Comparison of ENCODE assay signal across 10 cellular contexts in genomic region chr10:26890956-26891355, GRCh38. TPM values are rescaled to one million over a fixed set of nuclear protein-coding genes. Genes with fewer than 3 reads are reported as not detected.
DNase-seq lines count a peak whose midpoint lies in the region; ATAC-seq and TF ChIP-seq lines count a peak whose summit lies in the region.
"Had no signal": no experiment of that assay in that cellular context is flagged by ENCODE, and none has a peak within 500 bp of the region (broad histone marks: within the 10 kb centered on the region; RNA-seq: fewer than 3 reads in every experiment).

No MANE protein-coding gene starts in this region.

- no peak overlapping the region for H2BK15ac ChIP-seq in mesendoderm (replicated peaks; ENCODE audit: low read depth)

- no peak overlapping the region for H2BK120ac ChIP-seq in mesendoderm (ENCODE audit: low read depth, low read length)

- H3K9me3 ChIP-seq in Loucy (ENCODE audit: insufficient read depth, low read depth, low read length) = no peaks in the 10 kb centered on the region
- no peaks in the 10 kb centered on the region for H3K9me3 ChIP-seq in transverse colon
- H3K9me3 ChIP-seq in ascending aorta = no peaks in the 10 kb centered on the region
- H3K9me3 ChIP-seq: thoracic aorta had no signal

- TF ChIP-seq CTCF in Loucy (conservative IDR thresholded peaks at IDR 0.05; ENCODE audit: low read length) (peak; percentile 92), transverse colon (IDR thresholded peaks at IDR 0.05) (peak; percentile 28 to 49 (median 37)), ascending aorta (IDR thresholded peaks at IDR 0.05) (no peak)

- POLR2A ChIA-PET in T-cell (lab: Charles Lee) = no interaction called here

- H3F3A ChIP-seq in Loucy (ENCODE audit: low read depth) = no peaks in the 10 kb centered on the region

- ATAC-seq in T-cell (replicated peaks in 1 of 4) = no peak

- H3K4me3 ChIP-seq in Loucy (ENCODE audit: low read length, poor library complexity, severe bottlenecking) = no peak overlapping the region
- H3K4me3 ChIP-seq in mesendoderm (ENCODE audit: low read length) = no peak overlapping the region
- H3K4me3 ChIP-seq in transverse colon = no peak overlapping the region
- H3K4me3 ChIP-seq in ascending aorta = no peak overlapping the region
- H3K4me3 ChIP-seq: thoracic aorta had no signal

- peaks cover 0 to 3% (median 2%) of the 10 kb centered on the region in 3 donors for H3K9me3 Mint-ChIP-seq in T-cell
- H3K9me3 Mint-ChIP-seq: activated naive CD4-positive, alpha-beta T cell treated with anti-CD3 and anti-CD28 coated beads, Interleukin-2, amount 50 U/mL, for 24 hours had no signal

- intact Hi-C loops in transverse colon (cut with DNase I; ENCODE audit: low total_unique reads) (no loop called here), ascending aorta (cut with DNase I) (no loop called here)

- H2BK5ac ChIP-seq in mesendoderm (ENCODE audit: low read length) = no peak overlapping the region

- no peak for TF ChIP-seq EP300 in transverse colon (IDR thresholded peaks at IDR 0.05; ENCODE audit: low read depth)

- H3K4me2 ChIP-seq in Loucy (ENCODE audit: low read depth, low read length, poor library complexity, severe bottlenecking) (no peak overlapping the region), mesendoderm (ENCODE audit: low read length) (no peak overlapping the region)

- no peak overlapping the region for H3K56ac ChIP-seq in mesendoderm (ENCODE audit: low read length)

- no peaks in the 10 kb centered on the region for H3K79me1 ChIP-seq in mesendoderm (ENCODE audit: low read length)

- H2AK5ac ChIP-seq in mesendoderm (ENCODE audit: low read length) = no peak overlapping the region

- no peaks in the 10 kb centered on the region for H3K36me3 ChIP-seq in Loucy (ENCODE audit: insufficient read depth, low read length)
- H3K36me3 ChIP-seq in mesendoderm (ENCODE audit: control insufficient read depth, insufficient read depth, low read length) = no peaks in the 10 kb centered on the region
- H3K36me3 ChIP-seq in transverse colon = no peaks in the 10 kb centered on the region
- H3K36me3 ChIP-seq in ascending aorta = no peaks in the 10 kb centered on the region
- H3K36me3 ChIP-seq: thoracic aorta had no signal

- H3K36me3 Mint-ChIP-seq in T-cell = no peaks in the 10 kb centered on the region

- H3K9me2 ChIP-seq in Loucy (replicated peaks; ENCODE audit: low read depth, low read length) = no peaks in the 10 kb centered on the region

- in situ Hi-C loops in transverse colon (cut with MboI; ENCODE audit: low pct_ligation_motif_present in 1 of 4, low pct_unique_long_range_greater_than_20kb in 1 of 4, low sequenced_read_pairs in 3 of 4) = loop anchor here (5.0 to 25.0 kb wide), 2 partner anchors 466 to 554 kb away; no protein-coding TSS in a partner anchor

- H3K4ac ChIP-seq in mesendoderm (ENCODE audit: low read depth, low read length) = no peak overlapping the region

- WGBS in mesendoderm (ENCODE audit: extremely low coverage, insufficient coverage, low lambda C conversion rate) = no CpG with 5 or more reads among the region's 5 CpGs
- WGBS in transverse colon (ENCODE audit: low coverage in 1 of 2), 2 donors = 43 to 80% methylated on average over 4 to 5 of the region's 5 CpGs

- no peak overlapping the region for H3K23ac ChIP-seq in mesendoderm (ENCODE audit: low read length)

- no peak overlapping the region for H2AFZ ChIP-seq in Loucy (ENCODE audit: low read length)

- no peak overlapping the region for H3K27ac ChIP-seq in mesendoderm (ENCODE audit: low read depth, low read length)
- no peak overlapping the region for H3K27ac ChIP-seq in transverse colon
- H3K27ac ChIP-seq in ascending aorta = no peak overlapping the region
- H3K27ac ChIP-seq: thoracic aorta had no signal

- peaks cover 5 to 7% of the 10 kb centered on the region in 2 donors for H3K27me3 Mint-ChIP-seq in T-cell

- H3K4me1 ChIP-seq in Loucy (ENCODE audit: insufficient read depth, low read length, poor library complexity, severe bottlenecking) (no peaks in the 10 kb centered on the region), mesendoderm (ENCODE audit: control insufficient read depth, low read depth, low read length) (no peaks in the 10 kb centered on the region), transverse colon (no peaks in the 10 kb centered on the region), ascending aorta (no peaks in the 10 kb centered on the region)

- H3K9ac ChIP-seq in Loucy (ENCODE audit: low read depth, low read length, poor library complexity, severe bottlenecking) (no peak overlapping the region), mesendoderm (ENCODE audit: low read length) (no peak overlapping the region)

- H3K27me3 ChIP-seq in Loucy (ENCODE audit: insufficient read depth, low read length, poor library complexity, severe bottlenecking) (no peaks in the 10 kb centered on the region), mesendoderm (ENCODE audit: insufficient read depth, low read length, poor library complexity) (no peaks in the 10 kb centered on the region), transverse colon (no peaks in the 10 kb centered on the region), ascending aorta (no peaks in the 10 kb centered on the region)

- no peak overlapping the region for H4K8ac ChIP-seq in mesendoderm (ENCODE audit: low read depth, low read length)

- DNase-seq in GM03348 (ENCODE audit: low spot score) = peak; percentile 31
- peak in 23 of 34 experiments; percentile 4 to 35 (median 16) for DNase-seq in T-cell
- DNase-seq in dedifferentiated amniotic fluid mesenchymal stem cell (ENCODE audit: extremely low spot score) = peak; percentile 43
- peak; percentile 82 for DNase-seq in mesendoderm
- DNase-seq in transverse colon = peak; percentile 73
- DNase-seq in ascending aorta (ENCODE audit: low spot score in 2 of 2) = no peak
- no peak for DNase-seq in activated CD4-positive, CD25-positive, alpha-beta regulatory T cell (lab: John Stamatoyannopoulos, UW)

- no peaks in the 10 kb centered on the region for H3K4me1 Mint-ChIP-seq in T-cell
- H3K4me1 Mint-ChIP-seq: activated naive CD4-positive, alpha-beta T cell treated with anti-CD3 and anti-CD28 coated beads, Interleukin-2, amount 50 U/mL, for 24 hours had no signal

- H3K4me3 Mint-ChIP-seq in T-cell = no peak overlapping the region
- H3K4me3 Mint-ChIP-seq: activated naive CD4-positive, alpha-beta T cell treated with anti-CD3 and anti-CD28 coated beads, Interleukin-2, amount 50 U/mL, for 24 hours had no signal

- no peak overlapping the region for H4K5ac ChIP-seq in mesendoderm (ENCODE audit: low read length)

- H4K20me1 ChIP-seq in Loucy (ENCODE audit: insufficient read depth, low read length, poor library complexity, severe bottlenecking) = no peaks in the 10 kb centered on the region

- no peak overlapping the region for H3K18ac ChIP-seq in mesendoderm (ENCODE audit: low read length)

- H3K79me2 ChIP-seq in Loucy (ENCODE audit: insufficient read depth, low read length) (no peaks in the 10 kb centered on the region), mesendoderm (ENCODE audit: control insufficient read depth, insufficient read depth, low read length) (no peaks in the 10 kb centered on the region)

- TF ChIP-seq POLR2A in transverse colon (IDR thresholded peaks at IDR 0.05) = no peak

- H3K27ac Mint-ChIP-seq in T-cell = no peak overlapping the region
- H3K27ac Mint-ChIP-seq: activated naive CD4-positive, alpha-beta T cell treated with anti-CD3 and anti-CD28 coated beads, Interleukin-2, amount 50 U/mL, for 24 hours had no signal

- CTCF ChIA-PET in T-cell (lab: Charles Lee) = no interaction called here

RNA-seq across cellular contexts. Expression of gene ABI1, which starts 30.2 kb away (rescaled TPM):
- total RNA-seq in T-cell = 10 to 100 TPM; 51.9 to 78.8 (median 60.0) TPM
- 24.5 TPM for polyA plus RNA-seq in mesendoderm (2013, experiment 1 of 2)
- 25.7 TPM for polyA plus RNA-seq in mesendoderm (2013, experiment 2 of 2)
- total RNA-seq in transverse colon = 10 to 100 TPM; 29.9 to 54.5 (median 47.8) TPM
- 5.7 TPM for total RNA-seq in ascending aorta

Comparison
In these comparisons a context has a peak if more than half of its experiments do, and no peak if none do; other contexts are left out.
1. DNase-seq: peak in GM03348 (single experiment), T-cell (23 of 34), dedifferentiated amniotic fluid mesenchymal stem cell (single experiment), mesendoderm (single experiment) and transverse colon (single experiment); none in ascending aorta (0 of 2) and activated CD4-positive, CD25-positive, alpha-beta regulatory T cell (0 of 4).
2. CTCF ChIP-seq: peak in Loucy (single experiment) and transverse colon (5 of 5); none in ascending aorta (0 of 3).